Comparison of ENCODE assay signal across 16 cellular contexts in genomic region chr13:90455861-90456260, GRCh38.
"Had no signal": no experiment of that assay in that cellular context is flagged by ENCODE, and none has a peak within 500 bp of the region (broad histone marks: within the 10 kb centered on the region; RNA-seq: fewer than 3 reads in every experiment).

No MANE protein-coding gene starts in this region.

- H3K4me1 ChIP-seq: body of pancreas, gastrocnemius medialis, left lung, transverse colon had no signal

- H3K27ac Mint-ChIP-seq: activated CD4-positive, alpha-beta T cell treated with anti-CD3 and anti-CD28 coated beads, Interleukin-2, amount 10 ng/mL, durations not matched to agents 24 days and 14 days; activated naive CD4-positive, alpha-beta T cell treated with anti-CD3 and anti-CD28 coated beads, Interleukin-2, amount 50 U/mL, for 24 hours; endodermal cell; memory B cell; natural killer cell; T-cell had no signal

- H3K36me3 ChIP-seq: gastrocnemius medialis, left lung, transverse colon had no signal

- H3K4me1 Mint-ChIP-seq: activated CD4-positive, alpha-beta T cell treated with anti-CD3 and anti-CD28 coated beads, Interleukin-2, amount 10 ng/mL, durations not matched to agents 24 days and 14 days; activated naive CD4-positive, alpha-beta T cell treated with anti-CD3 and anti-CD28 coated beads, Interleukin-2, amount 50 U/mL, for 24 hours; endodermal cell; memory B cell; natural killer cell; T-cell had no signal

- H3K27ac ChIP-seq: body of pancreas, gastrocnemius medialis, left lung, transverse colon had no signal

- H3K4me3 ChIP-seq: body of pancreas, gastrocnemius medialis, left lung, smooth muscle cell, transverse colon had no signal

- H3K36me3 Mint-ChIP-seq: activated naive CD4-positive, alpha-beta T cell treated with anti-CD3 and anti-CD28 coated beads, Interleukin-2, amount 50 U/mL, for 24 hours; memory B cell; natural killer cell; T-cell had no signal

- DNase-seq: activated CD4-positive, alpha-beta T cell treated with anti-CD3 and anti-CD28 coated beads, Interleukin-2, amount 10 ng/mL, durations not matched to agents 24 days and 14 days; activated T-cell treated with anti-CD3 and anti-CD28 coated beads for 4 hours; amniotic stem cell; body of pancreas; dermis blood vessel endothelial cell; endodermal cell; gastrocnemius medialis; left lung; natural killer cell; posterior cingulate gyrus; right cardiac atrium; T-cell; transverse colon had no signal

- H3K27me3 Mint-ChIP-seq: activated CD4-positive, alpha-beta T cell treated with anti-CD3 and anti-CD28 coated beads, Interleukin-2, amount 10 ng/mL, durations not matched to agents 24 days and 14 days; activated naive CD4-positive, alpha-beta T cell treated with anti-CD3 and anti-CD28 coated beads, Interleukin-2, amount 50 U/mL, for 24 hours; memory B cell; T-cell had no signal

- H3K9me3 Mint-ChIP-seq: activated naive CD4-positive, alpha-beta T cell treated with anti-CD3 and anti-CD28 coated beads, Interleukin-2, amount 50 U/mL, for 24 hours had no signal

- H3K27me3 ChIP-seq: body of pancreas, gastrocnemius medialis, left lung, transverse colon had no signal

- H3K9me3 ChIP-seq: body of pancreas, gastrocnemius medialis, left lung, transverse colon had no signal

- H3K4me3 Mint-ChIP-seq: activated CD4-positive, alpha-beta T cell treated with anti-CD3 and anti-CD28 coated beads, Interleukin-2, amount 10 ng/mL, durations not matched to agents 24 days and 14 days; activated naive CD4-positive, alpha-beta T cell treated with anti-CD3 and anti-CD28 coated beads, Interleukin-2, amount 50 U/mL, for 24 hours; endodermal cell; memory B cell; natural killer cell; T-cell had no signal
